ENCODE assay signal across 12 cellular contexts in the genomic region with DNA sequence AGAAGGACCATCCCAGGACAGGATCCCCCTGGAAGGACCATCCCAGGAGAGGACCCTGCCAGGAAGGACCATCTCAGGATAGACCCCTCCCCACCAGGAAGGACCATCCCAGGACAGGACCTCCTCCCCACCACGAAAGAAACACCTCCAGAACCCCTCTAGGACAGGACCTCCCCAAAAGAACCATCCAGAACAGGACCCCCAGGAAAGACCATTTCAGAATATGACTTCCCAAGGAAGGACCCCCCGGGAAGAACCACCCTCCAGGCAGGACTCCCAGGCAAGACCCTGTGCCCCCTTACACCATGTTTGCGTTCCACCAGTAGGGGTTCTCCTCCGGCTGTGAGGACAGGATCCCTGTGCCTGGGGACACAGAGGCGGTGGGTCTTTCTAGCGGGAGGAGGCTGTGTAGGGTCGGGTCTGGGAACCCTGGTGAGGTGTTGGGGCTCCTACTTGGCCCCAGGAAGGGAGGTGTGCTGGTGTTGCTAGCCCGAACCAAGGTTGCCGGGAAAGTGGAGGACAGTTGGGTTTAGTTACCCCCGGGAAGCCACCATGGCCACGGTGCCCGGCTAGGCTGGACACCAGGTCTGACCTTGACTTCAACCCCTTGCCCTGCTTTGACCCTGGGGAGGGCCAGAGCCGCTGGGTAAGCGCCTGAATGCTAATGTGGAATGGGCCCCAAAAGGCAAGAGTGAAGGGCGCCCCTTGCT. TPM values are rescaled to one million over a fixed set of nuclear protein-coding genes. Genes with fewer than 3 reads are reported as not detected.
A peak's percentile ranks its signal among the peaks of the same experiment; 100 is the strongest.
DNase-seq lines count a peak whose midpoint lies in the region; ATAC-seq and TF ChIP-seq lines count a peak whose summit lies in the region.
"Had no signal": no experiment of that assay in that cellular context is flagged by ENCODE, and none has a peak within 500 bp of the region (broad histone marks: within the 10 kb centered on the region; RNA-seq: fewer than 3 reads in every experiment).

No MANE protein-coding gene starts in this region.

- H3K27ac ChIP-seq in CD4-positive, alpha-beta T cell (ENCODE audit: low read depth, low read length) = no peak overlapping the region
- no peak overlapping the region for H3K27ac ChIP-seq in HL-60 (replicated peaks)
- no peak overlapping the region for H3K27ac ChIP-seq in naive thymus-derived CD4-positive, alpha-beta T cell (ENCODE audit: low read depth, low read length)

- ATAC-seq in CD4-positive, alpha-beta T cell (ENCODE audit: poor library complexity) = no peak
- ATAC-seq in naive thymus-derived CD4-positive, alpha-beta T cell = no peak
- ATAC-seq in GM21515 (IDR thresholded peaks at IDR 0.05; ENCODE audit: unreplicated experiment) = no peak

- no peak for DNase-seq in CD4-positive, alpha-beta T cell
- DNase-seq in HL-60 (ENCODE audit: low read depth in 1 of 2, low spot score in 1 of 2) (no peak), NCI-H510A treated with DMSO at 0.1 percent for 48 hours (lab: John Stamatoyannopoulos, UW) (no peak), hepatic stellate cell (ENCODE audit: low spot score) (no peak), NCI-H1436 (lab: John Stamatoyannopoulos, UW) (no peak)
- no peak for DNase-seq in activated naive CD8-positive, alpha-beta T cell treated with anti-CD3 and anti-CD28 coated beads for 36 hours
- DNase-seq in naive thymus-derived CD4-positive, alpha-beta T cell = no peak
- DNase-seq: DMS79, occipital lobe had no signal

- peak overlapping the region; percentile 31 for H3K4me3 ChIP-seq in HL-60 (replicated peaks; ENCODE audit: insufficient read depth, low read length)
- H3K4me3 ChIP-seq in naive thymus-derived CD4-positive, alpha-beta T cell (ENCODE audit: low read length) = no peak overlapping the region

- H3K27ac Mint-ChIP-seq in CD4-positive, alpha-beta T cell = no peak overlapping the region
- no peak overlapping the region for H3K27ac Mint-ChIP-seq in activated naive CD8-positive, alpha-beta T cell treated with anti-CD3 and anti-CD28 coated beads for 36 hours
- H3K27ac Mint-ChIP-seq in naive thymus-derived CD4-positive, alpha-beta T cell = no peak overlapping the region

- H3K9me3 Mint-ChIP-seq in CD4-positive, alpha-beta T cell = no peaks in the 10 kb centered on the region
- no peaks in the 10 kb centered on the region for H3K9me3 Mint-ChIP-seq in activated naive CD8-positive, alpha-beta T cell treated with anti-CD3 and anti-CD28 coated beads for 36 hours
- no peaks in the 10 kb centered on the region for H3K9me3 Mint-ChIP-seq in naive thymus-derived CD4-positive, alpha-beta T cell

- H3K4me1 Mint-ChIP-seq in CD4-positive, alpha-beta T cell (ENCODE audit: low read depth) = no peaks in the 10 kb centered on the region
- H3K4me1 Mint-ChIP-seq in activated naive CD8-positive, alpha-beta T cell treated with anti-CD3 and anti-CD28 coated beads for 36 hours = no peaks in the 10 kb centered on the region
- peaks cover 0 to 5% (median 0%) of the 10 kb centered on the region in 7 donors for H3K4me1 Mint-ChIP-seq in naive thymus-derived CD4-positive, alpha-beta T cell

- H3K27me3 Mint-ChIP-seq in CD4-positive, alpha-beta T cell = peaks cover 10% of the 10 kb centered on the region
- H3K27me3 Mint-ChIP-seq in activated naive CD8-positive, alpha-beta T cell treated with anti-CD3 and anti-CD28 coated beads for 36 hours = peaks cover 38% of the 10 kb centered on the region
- peaks cover 0 to 33% (median 12%) of the 10 kb centered on the region in 5 donors for H3K27me3 Mint-ChIP-seq in naive thymus-derived CD4-positive, alpha-beta T cell

- H3K36me3 Mint-ChIP-seq in CD4-positive, alpha-beta T cell (ENCODE audit: low read depth) = no peaks in the 10 kb centered on the region
- no peaks in the 10 kb centered on the region for H3K36me3 Mint-ChIP-seq in activated naive CD8-positive, alpha-beta T cell treated with anti-CD3 and anti-CD28 coated beads for 36 hours
- no peaks in the 10 kb centered on the region for H3K36me3 Mint-ChIP-seq in naive thymus-derived CD4-positive, alpha-beta T cell

- TF ChIP-seq CTCF in CD4-positive, alpha-beta T cell (IDR thresholded peaks at IDR 0.05) = no peak
- TF ChIP-seq CTCF in HL-60 (IDR thresholded peaks at IDR 0.05; ENCODE audit: insufficient read depth, low read length) = no peak

- H3K9me3 ChIP-seq in CD4-positive, alpha-beta T cell (ENCODE audit: control insufficient read depth, low read length) = no peaks in the 10 kb centered on the region
- no peaks in the 10 kb centered on the region for H3K9me3 ChIP-seq in naive thymus-derived CD4-positive, alpha-beta T cell (ENCODE audit: control insufficient read depth in 2 of 3, low read length in 3 of 3)

- H3K27me3 ChIP-seq in CD4-positive, alpha-beta T cell (ENCODE audit: control insufficient read depth, insufficient read depth, low read length) = peaks cover 31% of the 10 kb centered on the region
- peaks cover 14% of the 10 kb centered on the region for H3K27me3 ChIP-seq in HL-60 (ENCODE audit: insufficient read depth, poor library complexity, severe bottlenecking)
- H3K27me3 ChIP-seq in naive thymus-derived CD4-positive, alpha-beta T cell (ENCODE audit: control insufficient read depth in 2 of 2, insufficient read depth in 2 of 2, low read length in 2 of 2) = peaks cover 5 to 8% of the 10 kb centered on the region in 2 donors

- POLR2A ChIA-PET in CD4-positive, alpha-beta T cell (lab: Charles Lee) = interaction anchor here (0.7 to 2.8 kb wide), 10 partner anchors 9 to 168 kb away, joined by 3 to 51 read pairs (median 6); a partner anchor contains a TSS
- POLR2A ChIA-PET in naive thymus-derived CD4-positive, alpha-beta T cell (lab: Charles Lee) = interaction anchor here (0.8 to 4.4 kb wide), 5 partner anchors 54 to 491 kb away, joined by 3 to 29 read pairs (median 4); a partner anchor contains a TSS

- CTCF ChIA-PET in CD4-positive, alpha-beta T cell (lab: Charles Lee) = interaction anchor here (0.6 to 2.3 kb wide), 43 partner anchors 8 to 804 kb away, joined by 3 to 174 read pairs (median 4); a partner anchor contains a TSS
- CTCF ChIA-PET in naive thymus-derived CD4-positive, alpha-beta T cell (lab: Charles Lee) = interaction anchor here (0.6 to 5.7 kb wide), 22 partner anchors 8 to 573 kb away, joined by 3 to 122 read pairs (median 4); a partner anchor contains a TSS

- peaks cover 0 to 5% of the 10 kb centered on the region in 2 donors for H3K4me1 ChIP-seq in naive thymus-derived CD4-positive, alpha-beta T cell (ENCODE audit: control insufficient read depth in 2 of 2, insufficient read depth in 2 of 2, low read length in 2 of 2)

- H3K36me3 ChIP-seq in naive thymus-derived CD4-positive, alpha-beta T cell (ENCODE audit: control insufficient read depth in 2 of 3, insufficient read depth in 3 of 3, low read length in 3 of 3) = no peaks in the 10 kb centered on the region

- intact Hi-C loops in CD4-positive, alpha-beta T cell (cut with DNase I, micrococcal nuclease) = loop anchor here (1.0 kb wide), 1 partner anchor 63 kb away; no protein-coding TSS in a partner anchor
- intact Hi-C loops in naive thymus-derived CD4-positive, alpha-beta T cell (cut with micrococcal nuclease) = loop anchor here (1.0 kb wide), 2 partner anchors 63 to 196 kb away; no protein-coding TSS in a partner anchor

- H3K4me3 Mint-ChIP-seq in CD4-positive, alpha-beta T cell = peak overlapping the region; percentile 56
- peak overlapping the region; percentile 45 for H3K4me3 Mint-ChIP-seq in activated naive CD8-positive, alpha-beta T cell treated with anti-CD3 and anti-CD28 coated beads for 36 hours
- peak overlapping the region; percentile 27 to 82 (median 53) for H3K4me3 Mint-ChIP-seq in naive thymus-derived CD4-positive, alpha-beta T cell

RNA-seq across cellular contexts. Expression of a gene that starts 2.2 kb away (rescaled TPM):
- total RNA-seq in CD4-positive, alpha-beta T cell = not detected
- under 1 TPM; 0.19 to 0.36 TPM for total RNA-seq in activated naive CD8-positive, alpha-beta T cell treated with anti-CD3 and anti-CD28 coated beads for 36 hours
- under 1 TPM in 1 of 5 experiments, not detected in 4; 0.82 TPM for total RNA-seq in naive thymus-derived CD4-positive, alpha-beta T cell
- polyA plus RNA-seq in naive thymus-derived CD4-positive, alpha-beta T cell = under 1 TPM in 1 of 2 donors, not detected in 1; 0.35 TPM

RNA-seq across cellular contexts. Expression of a gene that starts 11.8 kb away (rescaled TPM):
- total RNA-seq in CD4-positive, alpha-beta T cell = not detected
- not detected for total RNA-seq in activated naive CD8-positive, alpha-beta T cell treated with anti-CD3 and anti-CD28 coated beads for 36 hours
- total RNA-seq in naive thymus-derived CD4-positive, alpha-beta T cell = not detected
- polyA plus RNA-seq in naive thymus-derived CD4-positive, alpha-beta T cell = not detected
- total RNA-seq: RPMI7951, temporal lobe had no signal

RNA-seq across cellular contexts. Expression of a gene that starts 18.6 kb away (rescaled TPM):
- 10 to 100 TPM; 19.1 to 22.7 TPM for total RNA-seq in CD4-positive, alpha-beta T cell
- 10 to 100 TPM; 21.7 to 22.5 TPM for total RNA-seq in activated naive CD8-positive, alpha-beta T cell treated with anti-CD3 and anti-CD28 coated beads for 36 hours
- total RNA-seq in naive thymus-derived CD4-positive, alpha-beta T cell = 10 to 100 TPM; 36.4 to 46.7 (median 46.0) TPM
- 10 to 100 TPM; 24.2 to 36.6 TPM for polyA plus RNA-seq in naive thymus-derived CD4-positive, alpha-beta T cell

RNA-seq across cellular contexts. Expression of a gene that starts 21.7 kb away (rescaled TPM):
- total RNA-seq in CD4-positive, alpha-beta T cell = 1 to 10 TPM in 1 of 2 experiments, under 1 TPM in 1; 0.38 to 1.0 TPM
- total RNA-seq in activated naive CD8-positive, alpha-beta T cell treated with anti-CD3 and anti-CD28 coated beads for 36 hours = 100 to 1,000 TPM; 158 to 169 TPM
- 10 to 100 TPM in 1 of 5 experiments, 1 to 10 TPM in 4; 1.8 to 31.1 (median 2.3) TPM for total RNA-seq in naive thymus-derived CD4-positive, alpha-beta T cell
- polyA plus RNA-seq in naive thymus-derived CD4-positive, alpha-beta T cell = 1 to 10 TPM; 4.2 to 4.5 TPM

RNA-seq across cellular contexts. Expression of a gene that starts 31.3 kb away (rescaled TPM):
- total RNA-seq in CD4-positive, alpha-beta T cell = 10 to 100 TPM; 10.8 to 13.3 TPM
- 10 to 100 TPM; 18.4 to 19.2 TPM for total RNA-seq in activated naive CD8-positive, alpha-beta T cell treated with anti-CD3 and anti-CD28 coated beads for 36 hours
- total RNA-seq in naive thymus-derived CD4-positive, alpha-beta T cell = 10 to 100 TPM; 12.9 to 28.1 (median 18.1) TPM
- 1 to 10 TPM; 2.4 to 2.6 TPM for polyA plus RNA-seq in naive thymus-derived CD4-positive, alpha-beta T cell
